Comparison of ENCODE assay signal across 10 cellular contexts in genomic region chr2:200455958-200456421, GRCh38. TPM values are rescaled to one million over a fixed set of nuclear protein-coding genes. Genes with fewer than 3 reads are reported as not detected.
DNase-seq lines count a peak whose midpoint lies in the region; ATAC-seq, FAIRE-seq and TF ChIP-seq lines count a peak whose summit lies in the region.
"Had no signal": no experiment of that assay in that cellular context is flagged by ENCODE, and none has a peak within 500 bp of the region (broad histone marks: within the 10 kb centered on the region; RNA-seq: fewer than 3 reads in every experiment).

No MANE protein-coding gene starts in this region.

- POLR2A ChIA-PET in activated CD8-positive, alpha-beta T cell treated with anti-CD3 and anti-CD28 coated beads, Interleukin-2, amount 10 ng/mL, durations not matched to agents 7 days and 5 days (lab: Charles Lee), result interaction anchor here (1.5 kb wide), 2 partner anchors 21 to 83 kb away, joined by 3 read pairs; no protein-coding TSS in a partner anchor

- H3K4me1 ChIP-seq in parathyroid adenoma (peaks cover 30% of the 10 kb centered on the region), kidney (ENCODE audit: control insufficient read depth in 1 of 2, insufficient read depth in 1 of 2, low read depth in 1 of 2, low read length in 2 of 2) (peaks cover 5 to 6% of the 10 kb centered on the region in 2 donors)
- H3K4me1 ChIP-seq: Peyer's patch had no signal

- intact Hi-C loops in kidney (cut with DNase I), result no loop called here

- H3K9me3 Mint-ChIP-seq in activated CD8-positive, alpha-beta T cell treated with anti-CD3 and anti-CD28 coated beads, Interleukin-2, amount 10 ng/mL, durations not matched to agents 7 days and 5 days (ENCODE audit: insufficient read depth), result no peaks in the 10 kb centered on the region

- peaks cover 3% of the 10 kb centered on the region for H3K4me1 Mint-ChIP-seq in activated CD8-positive, alpha-beta T cell treated with anti-CD3 and anti-CD28 coated beads, Interleukin-2, amount 10 ng/mL, durations not matched to agents 7 days and 5 days (ENCODE audit: low read depth)

- DNase-seq in NCI-H82 (lab: John Stamatoyannopoulos, UW) (peak; percentile 34), NCI-H82 treated with DMSO at 0.1 percent for 48 hours (lab: John Stamatoyannopoulos, UW; ENCODE audit: unreplicated experiment) (no peak), SW480 (ENCODE audit: low spot score) (no peak), kidney (no peak), NCI-H446 (lab: John Stamatoyannopoulos, UW) (no peak)
- no peak for DNase-seq in activated CD8-positive, alpha-beta T cell treated with anti-CD3 and anti-CD28 coated beads, Interleukin-2, amount 10 ng/mL, durations not matched to agents 7 days and 5 days

- H3K27me3 ChIP-seq in parathyroid adenoma (ENCODE audit: control insufficient read depth, insufficient read depth, low read length), result no peaks in the 10 kb centered on the region
- H3K27me3 ChIP-seq: Peyer's patch had no signal

- H3K4me3 ChIP-seq in parathyroid adenoma (ENCODE audit: low read depth, low read length), result no peak overlapping the region
- H3K4me3 ChIP-seq in kidney (ENCODE audit: low read length in 2 of 2), result no peak overlapping the region
- H3K4me3 ChIP-seq: Peyer's patch had no signal

- H3K36me3 Mint-ChIP-seq in activated CD8-positive, alpha-beta T cell treated with anti-CD3 and anti-CD28 coated beads, Interleukin-2, amount 10 ng/mL, durations not matched to agents 7 days and 5 days (ENCODE audit: low read depth), result peaks cover 10% of the 10 kb centered on the region

- no peak overlapping the region for H3K9ac ChIP-seq in parathyroid adenoma
- H3K9ac ChIP-seq in kidney (ENCODE audit: low read length in 2 of 2), result no peak overlapping the region

- no peaks in the 10 kb centered on the region for H3K79me2 ChIP-seq in parathyroid adenoma

- peak overlapping the region; percentile 29 for H3K4me2 ChIP-seq in parathyroid adenoma (ENCODE audit: low read length)

- peak overlapping the region; percentile 88 for H3K27ac ChIP-seq in parathyroid adenoma
- no peak overlapping the region for H3K27ac ChIP-seq in kidney (ENCODE audit: low read depth in 2 of 2, low read length in 2 of 2)

- H3K4me3 Mint-ChIP-seq in activated CD8-positive, alpha-beta T cell treated with anti-CD3 and anti-CD28 coated beads, Interleukin-2, amount 10 ng/mL, durations not matched to agents 7 days and 5 days, result no peak overlapping the region

- FAIRE-seq in kidney (lab: Jason Lieb, UNC), result no peak
- FAIRE-seq: A204.1 had no signal

- CTCF ChIA-PET in activated CD8-positive, alpha-beta T cell treated with anti-CD3 and anti-CD28 coated beads, Interleukin-2, amount 10 ng/mL, durations not matched to agents 7 days and 5 days (lab: Charles Lee), result interaction anchor here (3.0 to 3.9 kb wide), 2 partner anchors 11 to 26 kb away, joined by 12 to 22 read pairs; no protein-coding TSS in a partner anchor

- TF ChIP-seq CTCF in parathyroid adenoma (IDR thresholded peaks at IDR 0.05) (no peak), kidney (IDR thresholded peaks at IDR 0.05; ENCODE audit: borderline replicate concordance, extremely low read depth, insufficient read depth) (no peak)

- H3K27me3 Mint-ChIP-seq in activated CD8-positive, alpha-beta T cell treated with anti-CD3 and anti-CD28 coated beads, Interleukin-2, amount 10 ng/mL, durations not matched to agents 7 days and 5 days (ENCODE audit: low read depth), result no peaks in the 10 kb centered on the region

- H3K36me3 ChIP-seq in parathyroid adenoma (ENCODE audit: control insufficient read depth, insufficient read depth, low read length) (no peaks in the 10 kb centered on the region), kidney (ENCODE audit: control insufficient read depth in 1 of 2, insufficient read depth in 2 of 2, low read length in 2 of 2) (peaks cover 0 to 2% of the 10 kb centered on the region in 2 donors)

- H3K9me3 ChIP-seq in parathyroid adenoma (ENCODE audit: control insufficient read depth, low read length) (no peaks in the 10 kb centered on the region), kidney (ENCODE audit: control insufficient read depth in 1 of 2, low read length in 2 of 2) (no peaks in the 10 kb centered on the region)
- H3K9me3 ChIP-seq: Peyer's patch had no signal

- peak overlapping the region; percentile 18 for H2AFZ ChIP-seq in parathyroid adenoma

- H3K27ac Mint-ChIP-seq in activated CD8-positive, alpha-beta T cell treated with anti-CD3 and anti-CD28 coated beads, Interleukin-2, amount 10 ng/mL, durations not matched to agents 7 days and 5 days, result peak overlapping the region; percentile 23

- peak; percentile 40 for ATAC-seq in HG03025 (IDR thresholded peaks at IDR 0.05; ENCODE audit: low FRiP score, unreplicated experiment)
- no peak for ATAC-seq in activated CD8-positive, alpha-beta T cell treated with anti-CD3 and anti-CD28 coated beads, Interleukin-2, amount 10 ng/mL, durations not matched to agents 7 days and 5 days

RNA-seq across cellular contexts. Expression of gene KCTD18, which starts 53.9 kb away (rescaled TPM):
- total RNA-seq in activated CD8-positive, alpha-beta T cell treated with anti-CD3 and anti-CD28 coated beads, Interleukin-2, amount 10 ng/mL, durations not matched to agents 7 days and 5 days, result 10 to 100 TPM; 14.3 to 14.8 TPM
- total RNA-seq in kidney, result 12.6 TPM
- polyA plus RNA-seq in kidney (ENCODE audit: insufficient read depth, low read depth, low replicate concordance), result 8.5 TPM
